ENCODE assay signal across 17 cellular contexts in genomic region chr6:118333772-118334171, GRCh38.
"Had no signal": no experiment of that assay in that cellular context is flagged by ENCODE, and none has a peak within 500 bp of the region (broad histone marks: within the 10 kb centered on the region; RNA-seq: fewer than 3 reads in every experiment).

No MANE protein-coding gene starts in this region.

- H3K4me3 ChIP-seq: lower lobe of right lung, thyroid gland had no signal

- H3K27ac ChIP-seq: lower lobe of right lung, thyroid gland had no signal

- H3K36me3 ChIP-seq: lower lobe of right lung, thyroid gland had no signal

- H3K9me3 ChIP-seq: lower lobe of right lung, thyroid gland had no signal

- H3K27me3 ChIP-seq: thyroid gland had no signal

- H3K4me1 ChIP-seq: lower lobe of right lung, thyroid gland had no signal

- DNase-seq: activated CD4-positive, alpha-beta T cell treated with anti-CD3 and anti-CD28 coated beads for 4 hours; activated CD4-positive, alpha-beta T cell treated with anti-CD3 and anti-CD28 coated beads, Interleukin-2, amount 50 U/mL, for 48 hours; activated CD4-positive, CD25-positive, alpha-beta regulatory T cell; activated CD8-positive, alpha-beta memory T cell treated with anti-CD3 and anti-CD28 coated beads, Interleukin-2, amount 50 U/mL, for 48 hours; activated naive CD4-positive, alpha-beta T cell treated with Interleukin-2 at 50 U/mL for 16 hours; activated naive CD8-positive, alpha-beta T cell treated with anti-CD3 and anti-CD28 coated beads for 36 hours; activated T-cell treated with anti-CD3 and anti-CD28 coated beads, Interleukin-2, amount 50 U/mL, for 48 hours; central memory CD4-positive, alpha-beta T cell; dermis blood vessel endothelial cell; effector CD8-positive, alpha-beta T cell; erythroblast; foreskin fibroblast; lower lobe of right lung; natural killer cell; stimulated activated CD4-positive, alpha-beta T cell treated with anti-CD3 and anti-CD28 coated beads, Interleukin-4, amount 100 ng/mL, for 24 hours; stimulated activated naive CD4-positive, alpha-beta T cell treated with Interleukin-2 at 50 U/mL for 16 hours; thyroid gland had no signal
